Comparison of ENCODE assay signal across 20 cellular contexts in genomic region chr6:53929340-53930120, GRCh38.
A peak's percentile ranks its signal among the peaks of the same experiment; 100 is the strongest.
DNase-seq lines count a peak whose midpoint lies in the region; ATAC-seq and TF ChIP-seq lines count a peak whose summit lies in the region.
"Had no signal": no experiment of that assay in that cellular context is flagged by ENCODE, and none has a peak within 500 bp of the region (broad histone marks: within the 10 kb centered on the region; RNA-seq: fewer than 3 reads in every experiment).

No MANE protein-coding gene starts in this region.

- H3K9me3 ChIP-seq in psoas muscle = no peaks in the 10 kb centered on the region
- H3K9me3 ChIP-seq: BE2C, upper lobe of right lung had no signal

- no peak overlapping the region for H3K27ac ChIP-seq in psoas muscle
- H3K27ac ChIP-seq: parathyroid adenoma, upper lobe of right lung had no signal

- ATAC-seq in GM21515 (IDR thresholded peaks at IDR 0.05; ENCODE audit: unreplicated experiment) = no peak
- ATAC-seq in psoas muscle = no peak
- ATAC-seq: upper lobe of right lung had no signal

- TF ChIP-seq CTCF in epithelial cell of esophagus (IDR thresholded peaks at IDR 0.05; ENCODE audit: insufficient read depth, low read depth, low read length, missing control alignments) (no peak), retinal pigment epithelial cell (conservative IDR thresholded peaks at IDR 0.05; ENCODE audit: low read depth, low read length) (no peak), psoas muscle (IDR thresholded peaks at IDR 0.05) (no peak)

- H3K4me3 ChIP-seq in epithelial cell of esophagus (ENCODE audit: low read length) (no peak overlapping the region), retinal pigment epithelial cell (ENCODE audit: low read length) (no peak overlapping the region), psoas muscle (no peak overlapping the region)
- H3K4me3 ChIP-seq: upper lobe of right lung had no signal

- no peak overlapping the region for H3K27ac Mint-ChIP-seq in activated T-helper 1 cell treated with anti-CD3 and anti-CD28 coated beads, Interleukin-12 subunit alpha, Interleukin-12 subunit beta, Interleukin-2, Interleukin-4 antibody, amounts not matched to agents 30 ng/mL and 10 ng/mL and 1 ng/mL, durations not matched to agents 14 hours and 24 hours and 36 hours

- H3K4me1 Mint-ChIP-seq in activated T-helper 1 cell treated with anti-CD3 and anti-CD28 coated beads, Interleukin-12 subunit alpha, Interleukin-12 subunit beta, Interleukin-2, Interleukin-4 antibody, amounts not matched to agents 30 ng/mL and 10 ng/mL and 1 ng/mL, durations not matched to agents 14 hours and 24 hours and 36 hours (ENCODE audit: low read depth) = no peaks in the 10 kb centered on the region
- H3K4me1 Mint-ChIP-seq: central memory CD8-positive, alpha-beta T cell had no signal

- WGBS in psoas muscle, 3 donors = 90 to 93% (median 90%) methylated on average over 10 of the region's 10 CpGs

- H3K4me1 ChIP-seq in psoas muscle = no peaks in the 10 kb centered on the region
- H3K4me1 ChIP-seq: BE2C, upper lobe of right lung had no signal

- no peaks in the 10 kb centered on the region for H3K27me3 ChIP-seq in psoas muscle (ENCODE audit: insufficient read depth in 3 of 3, low read length in 2 of 3)
- H3K27me3 ChIP-seq: BE2C, upper lobe of right lung had no signal

- no peaks in the 10 kb centered on the region for H3K27me3 Mint-ChIP-seq in activated T-helper 1 cell treated with anti-CD3 and anti-CD28 coated beads, Interleukin-12 subunit alpha, Interleukin-12 subunit beta, Interleukin-2, Interleukin-4 antibody, amounts not matched to agents 30 ng/mL and 10 ng/mL and 1 ng/mL, durations not matched to agents 14 hours and 24 hours and 36 hours (ENCODE audit: insufficient read depth)
- H3K27me3 Mint-ChIP-seq: central memory CD8-positive, alpha-beta T cell had no signal

- no peaks in the 10 kb centered on the region for H3K36me3 ChIP-seq in psoas muscle (ENCODE audit: insufficient read depth in 1 of 2, low read depth in 1 of 2)
- H3K36me3 ChIP-seq: BE2C, upper lobe of right lung had no signal

- DNase-seq in NCI-H2107 treated with DMSO at 0.1 percent for 48 hours (lab: John Stamatoyannopoulos, UW; ENCODE audit: unreplicated experiment) = peak; percentile 6
- no peak for DNase-seq in NCI-H2107 (lab: John Stamatoyannopoulos, UW)
- peak; percentile 83 for DNase-seq in NCI-H1105 treated with DMSO at 0.1 percent for 48 hours (lab: John Stamatoyannopoulos, UW)
- peak; percentile 80 for DNase-seq in epithelial cell of esophagus (ENCODE audit: low read depth)
- DNase-seq in retinal pigment epithelial cell (ENCODE audit: low read depth) = peak; percentile 16
- no peak for DNase-seq in activated T-helper 1 cell treated with anti-CD3 and anti-CD28 coated beads, Interleukin-12 subunit alpha, Interleukin-12 subunit beta, Interleukin-2, Interleukin-4 antibody, amounts not matched to agents 30 ng/mL and 10 ng/mL and 1 ng/mL, durations not matched to agents 14 hours and 24 hours and 36 hours (ENCODE audit: low spot score)
- DNase-seq in psoas muscle = no peak
- DNase-seq: 8988T; activated CD4-positive, alpha-beta T cell treated with anti-CD3 and anti-CD28 coated beads, Interleukin-2, amount 50 U/mL, for 1 hour; activated naive CD4-positive, alpha-beta T cell; amygdala; BE2C; glutamatergic neuron; NCI-H1436 treated with DMSO at 0.1 percent for 48 hours; stimulated activated CD4-positive, alpha-beta T cell treated with anti-CD3 and anti-CD28 coated beads, Interleukin-2, amount 100 ng/mL, for 24 hours; stimulated activated naive CD4-positive, alpha-beta T cell treated with Interleukin-2 at 50 U/mL for 16 hours; upper lobe of right lung had no signal

- H3K36me3 Mint-ChIP-seq in activated T-helper 1 cell treated with anti-CD3 and anti-CD28 coated beads, Interleukin-12 subunit alpha, Interleukin-12 subunit beta, Interleukin-2, Interleukin-4 antibody, amounts not matched to agents 30 ng/mL and 10 ng/mL and 1 ng/mL, durations not matched to agents 14 hours and 24 hours and 36 hours (ENCODE audit: low read depth) = no peaks in the 10 kb centered on the region

- intact Hi-C loops in activated T-helper 1 cell treated with anti-CD3 and anti-CD28 coated beads, Interleukin-12 subunit alpha, Interleukin-12 subunit beta, Interleukin-2, Interleukin-4 antibody, amounts not matched to agents 30 ng/mL and 10 ng/mL and 1 ng/mL, durations not matched to agents 14 hours and 24 hours and 36 hours (cut with micrococcal nuclease) = no loop called here
- intact Hi-C loops in psoas muscle (cut with DNase I) = no loop called here

- no peak overlapping the region for H3K4me3 Mint-ChIP-seq in activated T-helper 1 cell treated with anti-CD3 and anti-CD28 coated beads, Interleukin-12 subunit alpha, Interleukin-12 subunit beta, Interleukin-2, Interleukin-4 antibody, amounts not matched to agents 30 ng/mL and 10 ng/mL and 1 ng/mL, durations not matched to agents 14 hours and 24 hours and 36 hours
- H3K4me3 Mint-ChIP-seq: central memory CD8-positive, alpha-beta T cell had no signal

- no peaks in the 10 kb centered on the region for H3K9me3 Mint-ChIP-seq in activated T-helper 1 cell treated with anti-CD3 and anti-CD28 coated beads, Interleukin-12 subunit alpha, Interleukin-12 subunit beta, Interleukin-2, Interleukin-4 antibody, amounts not matched to agents 30 ng/mL and 10 ng/mL and 1 ng/mL, durations not matched to agents 14 hours and 24 hours and 36 hours
- H3K9me3 Mint-ChIP-seq: central memory CD8-positive, alpha-beta T cell had no signal

Comparison
In these comparisons a context has a peak if more than half of its experiments do, and no peak if none do; other contexts are left out.
1. DNase-seq: peak in NCI-H2107 treated with DMSO at 0.1 percent for 48 hours (single experiment), NCI-H1105 treated with DMSO at 0.1 percent for 48 hours (single experiment), epithelial cell of esophagus (single experiment) and retinal pigment epithelial cell (single experiment); none in NCI-H2107 (single experiment), activated T-helper 1 cell treated with anti-CD3 and anti-CD28 coated beads, Interleukin-12 subunit alpha, Interleukin-12 subunit beta, Interleukin-2, Interleukin-4 antibody, amounts not matched to agents 30 ng/mL and 10 ng/mL and 1 ng/mL, durations not matched to agents 14 hours and 24 hours and 36 hours (single experiment) and psoas muscle (0 of 2).